27 cellular contexts compared by ENCODE assay signal in genomic region chr6:160343144-160343543, GRCh38.
"Had no signal": no experiment of that assay in that cellular context is flagged by ENCODE, and none has a peak within 500 bp of the region (broad histone marks: within the 10 kb centered on the region; RNA-seq: fewer than 3 reads in every experiment).

No MANE protein-coding gene starts in this region.

- H3K9me3 ChIP-seq: stomach, suprapubic skin, testis, thoracic aorta, thyroid gland, tibial artery, tibial nerve, transverse colon, upper lobe of left lung, upper lobe of right lung, uterus, vagina had no signal

- H3K27me3 ChIP-seq: testis, thyroid gland, tibial artery, tibial nerve, uterus, vagina had no signal

- H3K4me1 ChIP-seq: testis, thyroid gland, upper lobe of right lung, uterus, vagina had no signal

- DNase-seq: stimulated activated CD4-positive, alpha-beta T cell treated with anti-CD3 and anti-CD28 coated beads, Interleukin-2, amount 100 ng/mL, for 48 hours; stimulated activated CD4-positive, alpha-beta T cell treated with anti-CD3 and anti-CD28 coated beads, Interleukin-4, amount 100 ng/mL, for 1 hour; stimulated activated CD4-positive, alpha-beta T cell treated with anti-CD3 and anti-CD28 coated beads, Interleukin-4, amount 100 ng/mL, for 24 hours; stimulated activated CD4-positive, alpha-beta T cell treated with anti-CD3 and anti-CD28 coated beads, Interleukin-4, amount 100 ng/mL, for 4 hours; stimulated activated CD8-positive, alpha-beta memory T cell treated with anti-CD3 and anti-CD28 coated beads, Interleukin-4, amount 100 ng/mL, for 48 hours; stimulated activated naive B cell treated with anti-CD40 and anti-IgM and Interleukin-4, amounts not matched to agents 10 μg/mL and 1 μg/mL and 100 μg/mL, for 72 hours; stimulated activated naive CD4-positive, alpha-beta T cell; stimulated activated naive CD4-positive, alpha-beta T cell treated with Interleukin-2 at 50 U/mL for 16 hours; stimulated activated naive CD8-positive, alpha-beta T cell treated with anti-CD3 and anti-CD28 coated beads, Interleukin-15, amount 100 ng/mL, for 72 hours; stimulated activated naive CD8-positive, alpha-beta T cell treated with anti-CD3 and anti-CD28 coated beads, Interleukin-15, Interleukin-2, amounts not matched to agents 100 U/mL and 50 U/mL, for 24 hours; stomach; substantia nigra; testis; thyroid gland; tibial artery; transverse colon; trophoblast cell; upper lobe of left lung; upper lobe of right lung; uterus had no signal

- H3K27ac ChIP-seq: stomach, suprapubic skin, testis, thyroid gland, tibial artery, tibial nerve, transverse colon, upper lobe of left lung, upper lobe of right lung, uterus, vagina had no signal

- FAIRE-seq: urothelium cell line had no signal

- ATAC-seq: stimulated activated effector memory CD8-positive, alpha-beta T cell treated with anti-CD3 and anti-CD28 coated beads, Interleukin-12 subunit alpha, Interleukin-12 subunit beta, amount 100 ng/mL, for 72 hours; stimulated activated memory B cell treated with anti-CD40 and anti-IgM and Interleukin-4, amounts not matched to agents 10 μg/mL and 1 μg/mL and 100 μg/mL, for 72 hours; stimulated activated naive B cell treated with anti-CD40 and anti-IgM and Interleukin-4, amounts not matched to agents 10 μg/mL and 1 μg/mL and 100 μg/mL, for 72 hours; stimulated activated naive CD8-positive, alpha-beta T cell treated with anti-CD3 and anti-CD28 coated beads, Interleukin-15, amount 100 ng/mL, for 72 hours; stimulated activated naive CD8-positive, alpha-beta T cell treated with anti-CD3 and anti-CD28 coated beads, Interleukin-15, Interleukin-2, amounts not matched to agents 100 U/mL and 50 U/mL, for 24 hours; upper lobe of right lung had no signal

- H3K4me3 ChIP-seq: stomach, suprapubic skin, testis, thoracic aorta, thyroid gland, tibial artery, tibial nerve, transverse colon, upper lobe of left lung, upper lobe of right lung, uterus, vagina had no signal

- H3K36me3 ChIP-seq: stomach, suprapubic skin, thoracic aorta, thyroid gland, tibial artery, tibial nerve, transverse colon, upper lobe of left lung, upper lobe of right lung, uterus, vagina had no signal
